22 cellular contexts compared by ENCODE assay signal in genomic region chr22:19331474-19331873, GRCh38.
"Had no signal": no experiment of that assay in that cellular context is flagged by ENCODE, and none has a peak within 500 bp of the region (broad histone marks: within the 10 kb centered on the region; RNA-seq: fewer than 3 reads in every experiment).

No MANE protein-coding gene starts in this region.

- H3K4me3 ChIP-seq: MG63, SJSA1, SK-N-MC had no signal

- DNase-seq: Karpas-422, KG1, MG63, NCI-H1092, NCI-H1105 treated with DMSO at 0.1 percent for 48 hours, NCI-H1417 treated with DMSO at 0.1 percent for 48 hours, NCI-H146, NCI-H1694 treated with DMSO at 0.1 percent for 48 hours, NCI-H1930, NCI-H2081, NCI-H2107, NCI-H2227 treated with DMSO at 0.1 percent for 48 hours, NCI-H446, NCI-H510A, NCI-H524 treated with DMSO at 0.1 percent for 48 hours, NCI-H69, NCI-H774, Right ventricle myocardium superior, RPMI8226, SIG-M5 had no signal

- H3K27me3 ChIP-seq: MG63, SJSA1 had no signal

- H3K27ac ChIP-seq: SJSA1, SK-N-MC had no signal

- H3K4me1 ChIP-seq: SJSA1 had no signal
